15 cellular contexts compared by ENCODE assay signal in the genomic region with DNA sequence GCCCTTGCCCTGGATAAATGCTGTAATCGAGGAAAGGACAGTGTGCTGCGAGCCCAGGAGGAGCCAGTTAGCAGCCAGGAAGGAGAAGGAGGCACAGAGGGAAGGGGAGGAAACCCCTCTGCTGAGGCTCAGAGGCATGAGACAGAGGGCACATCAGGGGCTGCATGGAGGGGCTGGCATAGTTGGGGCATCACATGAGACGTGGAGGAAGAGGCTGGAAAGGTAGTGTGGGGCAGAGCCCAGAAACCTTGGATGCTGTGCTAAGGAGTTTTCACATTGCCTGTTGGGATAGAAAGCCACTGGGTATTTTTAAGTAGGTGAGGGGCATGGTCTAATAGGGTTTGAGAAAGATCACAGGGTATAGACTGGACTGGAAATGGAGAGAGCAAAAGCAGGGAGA. TPM values are rescaled to one million over a fixed set of nuclear protein-coding genes. Genes with fewer than 3 reads are reported as not detected.
DNase-seq lines count a peak whose midpoint lies in the region; ATAC-seq and TF ChIP-seq lines count a peak whose summit lies in the region.
"Had no signal": no experiment of that assay in that cellular context is flagged by ENCODE, and none has a peak within 500 bp of the region (broad histone marks: within the 10 kb centered on the region; RNA-seq: fewer than 3 reads in every experiment).

No MANE protein-coding gene starts in this region.

- H3K4me3 Mint-ChIP-seq in chondrocyte (ENCODE audit: unreplicated experiment) (no peak overlapping the region), nephron (no peak overlapping the region)

- peak overlapping the region; percentile 72 for H3K27ac Mint-ChIP-seq in chondrocyte (ENCODE audit: unreplicated experiment)
- peak overlapping the region in 2 of 3 experiments; percentile 29 to 36 for H3K27ac Mint-ChIP-seq in nephron

- H3K27me3 Mint-ChIP-seq in chondrocyte (ENCODE audit: low read depth) = no peaks in the 10 kb centered on the region
- H3K27me3 Mint-ChIP-seq in nephron (ENCODE audit: low read depth) = peaks cover 4% of the 10 kb centered on the region

- no peaks in the 10 kb centered on the region for H3K9me3 Mint-ChIP-seq in chondrocyte (ENCODE audit: low read depth)
- H3K9me3 Mint-ChIP-seq in nephron = no peaks in the 10 kb centered on the region

- H2AFZ ChIP-seq in MM.1S (ENCODE audit: low read length) = no peak overlapping the region

- H3K27ac ChIP-seq in MM.1S (ENCODE audit: low read length) (no peak overlapping the region), thoracic aorta (peak overlapping the region; percentile 8 to 19)
- H3K27ac ChIP-seq: neutrophil, VCaP had no signal

- no peaks in the 10 kb centered on the region for H3K79me2 ChIP-seq in MM.1S (ENCODE audit: low read length)

- no peaks in the 10 kb centered on the region for H3K9me2 ChIP-seq in MM.1S (replicated peaks; ENCODE audit: insufficient read depth, low read length)

- H3K27me3 ChIP-seq in MM.1S (replicated peaks; ENCODE audit: insufficient read depth, low read length) = no peaks in the 10 kb centered on the region
- H3K27me3 ChIP-seq in thoracic aorta (replicated peaks; ENCODE audit: insufficient read depth) = no peaks in the 10 kb centered on the region

- ATAC-seq in thoracic aorta (ENCODE audit: insufficient number of reproducible peaks, low FRiP score, low read depth) = no peak
- no peak for ATAC-seq in GM19467 (IDR thresholded peaks at IDR 0.05; ENCODE audit: unreplicated experiment)
- no peak for ATAC-seq in HG03439 (IDR thresholded peaks at IDR 0.05; ENCODE audit: unreplicated experiment)

- no peaks in the 10 kb centered on the region for H4K20me1 ChIP-seq in MM.1S (ENCODE audit: insufficient read depth, low read length)

- H3F3A ChIP-seq in MM.1S (ENCODE audit: insufficient read depth, low read length) = peaks cover 15% of the 10 kb centered on the region

- H3K4me2 ChIP-seq in MM.1S (ENCODE audit: low read depth, low read length) = 0 out of 2 replicates have a peak overlapping the region, but pooled peaks have one; percentile 62

- H3K36me3 Mint-ChIP-seq in chondrocyte (ENCODE audit: low read depth) = no peaks in the 10 kb centered on the region
- H3K36me3 Mint-ChIP-seq in nephron (ENCODE audit: low read depth) = no peaks in the 10 kb centered on the region
- H3K36me3 Mint-ChIP-seq: CD14-positive monocyte had no signal

- TF ChIP-seq POLR2A in erythroblast (IDR thresholded peaks at IDR 0.05; ENCODE audit: low read length) = no peak

- H3K4me1 ChIP-seq in MM.1S (ENCODE audit: low read length) (peaks cover 21% of the 10 kb centered on the region), thoracic aorta (ENCODE audit: control insufficient read depth in 1 of 2, low read depth in 2 of 2) (peaks cover 8 to 21% of the 10 kb centered on the region in 2 donors)

- H3K9ac ChIP-seq in MM.1S (ENCODE audit: low read length) = no peak overlapping the region

- TF ChIP-seq CTCF in MM.1S (IDR thresholded peaks at IDR 0.05; ENCODE audit: low read length) = no peak
- no peak for TF ChIP-seq CTCF in chondrocyte (IDR thresholded peaks at IDR 0.05)
- no peak for TF ChIP-seq CTCF in nephron (IDR thresholded peaks at IDR 0.05; ENCODE audit: unreplicated experiment in 3 of 3)
- TF ChIP-seq CTCF in thoracic aorta (IDR thresholded peaks at IDR 0.05) = no peak

- no peaks in the 10 kb centered on the region for H3K36me3 ChIP-seq in MM.1S (replicated peaks; ENCODE audit: insufficient read depth, low read length)
- H3K36me3 ChIP-seq in thoracic aorta = no peaks in the 10 kb centered on the region
- H3K36me3 ChIP-seq: neutrophil had no signal

- H3K4me1 Mint-ChIP-seq in chondrocyte (ENCODE audit: low read depth) (peaks cover 29% of the 10 kb centered on the region), nephron (peaks cover 22% of the 10 kb centered on the region)

- no peaks in the 10 kb centered on the region for H3K9me3 ChIP-seq in MM.1S (replicated peaks; ENCODE audit: insufficient read depth, low read length)
- no peaks in the 10 kb centered on the region for H3K9me3 ChIP-seq in thoracic aorta
- H3K9me3 ChIP-seq: neutrophil had no signal

- H3K4me3 ChIP-seq in MM.1S (ENCODE audit: low read length) = no peak overlapping the region
- peak overlapping the region; percentile 45 for H3K4me3 ChIP-seq in thoracic aorta

- DNase-seq in MM.1S = no peak
- peak; percentile 41 for DNase-seq in chondrocyte (ENCODE audit: low spot score)
- no peak for DNase-seq in thoracic aorta (ENCODE audit: low spot score)
- no peak for DNase-seq in erythroblast (lab: John Stamatoyannopoulos, UW)
- DNase-seq: activated naive CD4-positive, alpha-beta T cell; NCI-H1105 treated with DMSO at 0.1 percent for 48 hours; NCI-H345; OCI-M1 had no signal

RNA-seq across cellular contexts. Expression of gene ANGPTL2, which starts 32.9 kb away (rescaled TPM):
- total RNA-seq in chondrocyte (26.7 to 39.7 TPM (median 39.0 TPM) in 3 replicates), thoracic aorta (10 to 100 TPM; 18.6 to 49.1 TPM)
- total RNA-seq: activated CD8-positive, alpha-beta memory T cell treated with anti-CD3 and anti-CD28 coated beads for 36 hours had no signal
